ENCODE assay signal across 12 cellular contexts in genomic region chr7:25846722-25847121, GRCh38.
DNase-seq lines count a peak whose midpoint lies in the region; ATAC-seq and TF ChIP-seq lines count a peak whose summit lies in the region.
"Had no signal": no experiment of that assay in that cellular context is flagged by ENCODE, and none has a peak within 500 bp of the region (broad histone marks: within the 10 kb centered on the region; RNA-seq: fewer than 3 reads in every experiment).

No MANE protein-coding gene starts in this region.

- DNase-seq in DMS 273 treated with DMSO at 0.1 percent for 48 hours (lab: John Stamatoyannopoulos, UW) (peak; percentile 54), foreskin melanocyte (peak; percentile 61), NCI-H1417 (lab: John Stamatoyannopoulos, UW) (no peak), GDM1 (lab: John Stamatoyannopoulos, UW) (no peak), HEK293T (ENCODE audit: extremely low spot score) (no peak)
- DNase-seq: activated CD4-positive, alpha-beta T cell treated with anti-CD3 and anti-CD28 coated beads, Interleukin-2, amount 50 U/mL, for 48 hours; NCI-H1930 had no signal

- peak overlapping the region; percentile 64 for H3K27ac ChIP-seq in rectal smooth muscle tissue (ENCODE audit: low read depth, low read length)
- H3K27ac ChIP-seq: epithelial cell of prostate had no signal

- H3K4me3 ChIP-seq in rectal smooth muscle tissue (ENCODE audit: low read length) = no peak overlapping the region

- no peaks in the 10 kb centered on the region for H3K36me3 ChIP-seq in rectal smooth muscle tissue (ENCODE audit: control insufficient read depth, insufficient read depth, low read length)

- ATAC-seq in SK-N-SH treated with all-trans-retinoic acid at 6 μM for 48 hours = no peak
- no peak for ATAC-seq in GM21576 (IDR thresholded peaks at IDR 0.05; ENCODE audit: unreplicated experiment)
- ATAC-seq: HCT116 had no signal

- CTCF ChIA-PET in HEK293T (lab: Yijun Ruan, JAX) = interaction anchor here (0.8 to 1.3 kb wide), 4 partner anchors 8 to 147 kb away, joined by 3 to 5 read pairs (median 3); no protein-coding TSS in a partner anchor

- peaks cover 66% of the 10 kb centered on the region for H3K4me1 ChIP-seq in rectal smooth muscle tissue (ENCODE audit: control insufficient read depth, insufficient read depth, low read length)

- POLR2A ChIA-PET in HEK293T (lab: Yijun Ruan, JAX) = interaction anchor here (1.1 kb wide), 2 partner anchors 9 to 11 kb away, joined by 3 to 4 read pairs; no protein-coding TSS in a partner anchor

- H3K9ac ChIP-seq in rectal smooth muscle tissue (ENCODE audit: low read length) = no peak overlapping the region

- H3K27me3 ChIP-seq in rectal smooth muscle tissue (ENCODE audit: control insufficient read depth, insufficient read depth, low read length) = no peaks in the 10 kb centered on the region

TF ChIP-seq in SK-N-SH treated with all-trans-retinoic acid at 6 μM for 48 hours, 23 proteins besides CTCF, POLR2A, EP300 and RAD21 (continues in another document):
- TF ChIP-seq ZNF70 (CRISPR knock-in tag; IDR thresholded peaks at IDR 0.05) (no peak), SNAI2 (CRISPR knock-in tag; IDR thresholded peaks at IDR 0.05) (0 out of 2 replicates have a peak, but pooled peaks have one; percentile 60), CSRNP3 (CRISPR knock-in tag; IDR thresholded peaks at IDR 0.05) (0 out of 2 replicates have a peak, but pooled peaks have one; percentile 44), CSDC2 (CRISPR knock-in tag; IDR thresholded peaks at IDR 0.05) (peak; percentile 68; the same call in 1 of the 2 replicates), ZFP3 (CRISPR knock-in tag; IDR thresholded peaks at IDR 0.05) (peak; percentile 82), ESRRG (CRISPR knock-in tag; IDR thresholded peaks at IDR 0.05) (no peak), PATZ1 (CRISPR knock-in tag; IDR thresholded peaks at IDR 0.05; ENCODE audit: borderline replicate concordance) (peak; percentile 47; the same call in 1 of the 2 replicates), ISL1 (CRISPR knock-in tag; IDR thresholded peaks at IDR 0.05) (peak; percentile 82), GLIS3 (CRISPR knock-in tag; IDR thresholded peaks at IDR 0.05) (no peak), TCF4 (CRISPR knock-in tag; IDR thresholded peaks at IDR 0.05; ENCODE audit: borderline replicate concordance) (peak; percentile 63)

TF ChIP-seq in HEK293T, 16 proteins besides CTCF, POLR2A, EP300 and RAD21:
- TF ChIP-seq FOXA1 (IDR thresholded peaks at IDR 0.05) = no peak

Comparison
In these comparisons a context has a peak if more than half of its experiments do, and no peak if none do; other contexts are left out.
1. DNase-seq: peak in DMS 273 treated with DMSO at 0.1 percent for 48 hours (single experiment) and foreskin melanocyte (single experiment); none in NCI-H1417 (0 of 3), GDM1 (single experiment) and HEK293T (single experiment).